In genomic region chr11:85974126-85974525, GRCh38 we compare ENCODE assay signal across 25 cellular contexts.
DNase-seq lines count a peak whose midpoint lies in the region; TF ChIP-seq lines count a peak whose summit lies in the region.
"Had no signal": no experiment of that assay in that cellular context is flagged by ENCODE, and none has a peak within 500 bp of the region (broad histone marks: within the 10 kb centered on the region; RNA-seq: fewer than 3 reads in every experiment).

No MANE protein-coding gene starts in this region.

- in situ Hi-C loops in mammary epithelial cell (cut with MboI; ENCODE audit: low sequenced_read_pairs in 2 of 2) = no loop called here

- H3K27me3 ChIP-seq in mammary epithelial cell (ENCODE audit: insufficient read depth, low read length) = no peaks in the 10 kb centered on the region
- H3K27me3 ChIP-seq in testis = no peaks in the 10 kb centered on the region
- H3K27me3 ChIP-seq in SJCRH30 = no peaks in the 10 kb centered on the region
- no peaks in the 10 kb centered on the region for H3K27me3 ChIP-seq in uterus
- H3K27me3 ChIP-seq: BLaER1 treated with 17β-estradiol and CSF1 and Interleukin-3, amounts not matched to agents 10 nM and 100 nM had no signal

- no peaks in the 10 kb centered on the region for H3K9me3 Mint-ChIP-seq in MCF 10A (ENCODE audit: unreplicated experiment)
- H3K9me3 Mint-ChIP-seq: activated B cell treated with CpG ODN at 0.5 μM for 24 hours; activated naive CD8-positive, alpha-beta T cell treated with anti-CD3 and anti-CD28 coated beads, Interleukin-2, amount 50 U/mL, for 24 hours; stimulated activated naive CD8-positive, alpha-beta T cell treated with anti-CD3 and anti-CD28 coated beads, Interleukin-15, amount 100 ng/mL, for 72 hours; T-helper 2 cell treated with Interferon-gamma antibody and Interleukin-4, amounts not matched to agents 5 μg/mL and 100 μg/mL, for 36 hours had no signal

- TF ChIP-seq POLR2A in testis (IDR thresholded peaks at IDR 0.05) = no peak
- no peak for TF ChIP-seq POLR2A in uterus (IDR thresholded peaks at IDR 0.05)

- H4K20me1 ChIP-seq in mammary epithelial cell (ENCODE audit: insufficient read depth, low read length) = no peaks in the 10 kb centered on the region

- peaks cover 35% of the 10 kb centered on the region for H3K79me2 ChIP-seq in mammary epithelial cell (ENCODE audit: insufficient read depth, low read length)

- H3K4me3 ChIP-seq in mammary epithelial cell (replicated peaks in 1 of 3; ENCODE audit: insufficient read depth in 1 of 3, low read depth in 2 of 3, low read length in 3 of 3) = no peak overlapping the region
- H3K4me3 ChIP-seq in cardiac fibroblast (replicated peaks in 1 of 2; ENCODE audit: low read depth in 2 of 2, low read length in 2 of 2) = no peak overlapping the region
- H3K4me3 ChIP-seq in fibroblast of villous mesenchyme (ENCODE audit: low read depth, low read length) = no peak overlapping the region
- H3K4me3 ChIP-seq in testis = no peak overlapping the region
- H3K4me3 ChIP-seq in SJCRH30 = no peak overlapping the region
- H3K4me3 ChIP-seq in uterus = no peak overlapping the region
- H3K4me3 ChIP-seq: BLaER1 treated with 17β-estradiol and CSF1 and Interleukin-3, amounts not matched to agents 10 nM and 100 nM had no signal

- H3K36me3 Mint-ChIP-seq in MCF 10A (ENCODE audit: insufficient read depth, unreplicated experiment) = peaks cover 53% of the 10 kb centered on the region

- no peak overlapping the region for H3K4me3 Mint-ChIP-seq in MCF 10A (ENCODE audit: unreplicated experiment)
- H3K4me3 Mint-ChIP-seq: activated B cell treated with CpG ODN at 0.5 μM for 24 hours; activated naive CD8-positive, alpha-beta T cell treated with anti-CD3 and anti-CD28 coated beads, Interleukin-2, amount 50 U/mL, for 24 hours; stimulated activated naive CD8-positive, alpha-beta T cell treated with anti-CD3 and anti-CD28 coated beads, Interleukin-15, amount 100 ng/mL, for 72 hours; T-helper 2 cell treated with Interferon-gamma antibody and Interleukin-4, amounts not matched to agents 5 μg/mL and 100 μg/mL, for 36 hours had no signal

- no peak overlapping the region for H3K9ac ChIP-seq in mammary epithelial cell (ENCODE audit: insufficient read depth, low read length)
- H3K9ac ChIP-seq: BLaER1 treated with 17β-estradiol and CSF1 and Interleukin-3, amounts not matched to agents 10 nM and 100 nM had no signal

- TF ChIP-seq CTCF in MCF 10A (IDR thresholded peaks at IDR 0.05; ENCODE audit: unreplicated experiment) = no peak
- no peak for TF ChIP-seq CTCF in mammary epithelial cell (conservative IDR thresholded peaks at IDR 0.05 in 1 of 2, IDR thresholded peaks at IDR 0.05 in 1 of 2; ENCODE audit: extremely low read depth in 1 of 2, insufficient read depth in 1 of 2, low read depth in 1 of 2, low read length in 2 of 2)
- TF ChIP-seq CTCF in cardiac fibroblast (IDR thresholded peaks at IDR 0.05; ENCODE audit: low read depth, low read length) = no peak
- TF ChIP-seq CTCF in fibroblast of villous mesenchyme (IDR thresholded peaks at IDR 0.05; ENCODE audit: insufficient read depth, low read depth, low read length) = no peak
- TF ChIP-seq CTCF in testis (IDR thresholded peaks at IDR 0.05) = no peak
- no peak for TF ChIP-seq CTCF in uterus (IDR thresholded peaks at IDR 0.05)

- DNase-seq in MCF 10A (ENCODE audit: unreplicated experiment) = peak; percentile 20
- DNase-seq in mammary epithelial cell = no peak
- peak; percentile 79 to 80 for DNase-seq in cardiac fibroblast (ENCODE audit: low read depth in 2 of 2)
- peak; percentile 57 for DNase-seq in fibroblast of villous mesenchyme (ENCODE audit: low read depth)
- DNase-seq in testis = peak; percentile 66
- no peak for DNase-seq in SJCRH30
- no peak for DNase-seq in NCI-H345 treated with DMSO at 0.1 percent for 48 hours (lab: John Stamatoyannopoulos, UW; ENCODE audit: unreplicated experiment)
- no peak for DNase-seq in uterus
- DNase-seq: activated B cell treated with CpG ODN at 0.5 μM for 24 hours; activated CD4-positive, alpha-beta T cell treated with anti-CD3 and anti-CD28 coated beads, Interleukin-2, amount 50 U/mL, for 48 hours; activated effector memory CD4-positive, alpha-beta T cell treated with Interleukin-2 at 50 U/mL for 16 hours; activated naive CD8-positive, alpha-beta T cell treated with anti-CD3 and anti-CD28 coated beads, Interleukin-2, amount 50 U/mL, for 24 hours; dermis blood vessel endothelial cell; H7; kidney; NCI-H1436 treated with DMSO at 0.1 percent for 48 hours; NCI-H2171 treated with DMSO at 0.1 percent for 48 hours; nucleus accumbens; stimulated activated CD4-positive, alpha-beta T cell treated with anti-CD3 and anti-CD28 coated beads, Interleukin-4, amount 100 ng/mL, for 4 hours; stimulated activated naive CD8-positive, alpha-beta T cell treated with anti-CD3 and anti-CD28 coated beads, Interleukin-15, amount 100 ng/mL, for 72 hours; trophoblast cell had no signal

- POLR2A ChIA-PET in MCF 10A (lab: Yijun Ruan, JAX) = interaction anchor here (1.0 to 1.9 kb wide), 2 partner anchors 11 to 17 kb away, joined by 3 to 8 read pairs; no protein-coding TSS in a partner anchor

- H3K4me1 Mint-ChIP-seq in MCF 10A (ENCODE audit: insufficient read depth, unreplicated experiment) = no peaks in the 10 kb centered on the region
- H3K4me1 Mint-ChIP-seq: activated B cell treated with CpG ODN at 0.5 μM for 24 hours had no signal

- no peaks in the 10 kb centered on the region for H3K9me3 ChIP-seq in mammary epithelial cell (replicated peaks; ENCODE audit: insufficient read depth, low read length)
- H3K9me3 ChIP-seq in testis = no peaks in the 10 kb centered on the region
- no peaks in the 10 kb centered on the region for H3K9me3 ChIP-seq in SJCRH30 (replicated peaks)
- no peaks in the 10 kb centered on the region for H3K9me3 ChIP-seq in uterus
- H3K9me3 ChIP-seq: BLaER1 treated with 17β-estradiol and CSF1 and Interleukin-3, amounts not matched to agents 10 nM and 100 nM had no signal

- H3K4me1 ChIP-seq in mammary epithelial cell (ENCODE audit: insufficient read depth, low read length) (no peaks in the 10 kb centered on the region), testis (peaks cover 13% of the 10 kb centered on the region), SJCRH30 (no peaks in the 10 kb centered on the region), uterus (no peaks in the 10 kb centered on the region)
- H3K4me1 ChIP-seq: BLaER1 treated with 17β-estradiol and CSF1 and Interleukin-3, amounts not matched to agents 10 nM and 100 nM had no signal

- no peak overlapping the region for H2AFZ ChIP-seq in mammary epithelial cell (ENCODE audit: low read depth, low read length)

- no peaks in the 10 kb centered on the region for H3K27me3 Mint-ChIP-seq in MCF 10A (ENCODE audit: insufficient read depth, unreplicated experiment)
- H3K27me3 Mint-ChIP-seq: activated B cell treated with CpG ODN at 0.5 μM for 24 hours; activated naive CD8-positive, alpha-beta T cell treated with anti-CD3 and anti-CD28 coated beads, Interleukin-2, amount 50 U/mL, for 24 hours; stimulated activated naive CD8-positive, alpha-beta T cell treated with anti-CD3 and anti-CD28 coated beads, Interleukin-15, amount 100 ng/mL, for 72 hours had no signal

- BruUV-seq in MCF 10A (replicated peaks; lab: Mats Ljungman, UMichigan) (no TSS peak), mammary epithelial cell (replicated peaks; lab: Mats Ljungman, UMichigan) (no TSS peak)

- H3K4me2 ChIP-seq in mammary epithelial cell (ENCODE audit: insufficient read depth, low read depth, low read length) = no peak overlapping the region
- H3K4me2 ChIP-seq: BLaER1 treated with 17β-estradiol and CSF1 and Interleukin-3, amounts not matched to agents 10 nM and 100 nM had no signal

- 70% methylated on average over 4 of the region's 4 CpGs for WGBS in mammary epithelial cell (ENCODE audit: low coverage, missing lambda C conversion rate)
- 30 to 41% methylated on average over 4 of the region's 4 CpGs for WGBS in testis, 2 donors

- dilution Hi-C loops in mammary epithelial cell (cut with HindIII; ENCODE audit: low sequenced_read_pairs) = no loop called here

- intact Hi-C loops in MCF 10A (cut with micrococcal nuclease) = no loop called here
- intact Hi-C loops in mammary epithelial cell (cut with micrococcal nuclease) = no loop called here
- intact Hi-C loops in testis (cut with DNase I; ENCODE audit: low total_unique reads) = no loop called here
- intact Hi-C loops in uterus (cut with DNase I; ENCODE audit: low total_unique reads) = no loop called here

- H3K27ac ChIP-seq in mammary epithelial cell (ENCODE audit: insufficient read depth, low read depth, low read length) (no peak overlapping the region), testis (peak overlapping the region; percentile 3 to 63), SJCRH30 (no peak overlapping the region), uterus (peak overlapping the region in 1 of 2 donors; percentile 27)
- H3K27ac ChIP-seq: BLaER1 treated with 17β-estradiol and CSF1 and Interleukin-3, amounts not matched to agents 10 nM and 100 nM; HL-60; RWPE1 had no signal

- CTCF ChIA-PET in MCF 10A (lab: Yijun Ruan, JAX) = interaction anchor here (0.6 to 0.7 kb wide), 2 partner anchors 252 to 1212 kb away, joined by 3 read pairs; no protein-coding TSS in a partner anchor
- CTCF ChIA-PET in mammary epithelial cell (lab: Charles Lee; ENCODE audit: low non-redundant PET) = no interaction called here

- no peak overlapping the region for H3K27ac Mint-ChIP-seq in MCF 10A (ENCODE audit: low read depth, unreplicated experiment)
- H3K27ac Mint-ChIP-seq: activated B cell treated with CpG ODN at 0.5 μM for 24 hours; activated naive CD8-positive, alpha-beta T cell treated with anti-CD3 and anti-CD28 coated beads, Interleukin-2, amount 50 U/mL, for 24 hours; stimulated activated naive CD8-positive, alpha-beta T cell treated with anti-CD3 and anti-CD28 coated beads, Interleukin-15, amount 100 ng/mL, for 72 hours; T-helper 2 cell treated with Interferon-gamma antibody and Interleukin-4, amounts not matched to agents 5 μg/mL and 100 μg/mL, for 36 hours had no signal

- peaks cover 27% of the 10 kb centered on the region for H3K36me3 ChIP-seq in mammary epithelial cell (ENCODE audit: insufficient read depth, low read length)
- no peaks in the 10 kb centered on the region for H3K36me3 ChIP-seq in testis (ENCODE audit: low read depth, missing control alignments)
- H3K36me3 ChIP-seq in SJCRH30 = peaks cover 86% of the 10 kb centered on the region
- H3K36me3 ChIP-seq in uterus = no peaks in the 10 kb centered on the region

Comparison
In these comparisons a context has a peak if more than half of its experiments do, and no peak if none do; other contexts are left out.
1. DNase-seq: peak in MCF 10A (single experiment), cardiac fibroblast (2 of 2), fibroblast of villous mesenchyme (single experiment) and testis (single experiment); none in mammary epithelial cell (single experiment), SJCRH30 (0 of 2), NCI-H345 treated with DMSO at 0.1 percent for 48 hours (single experiment) and uterus (0 of 2).
2. H3K27ac ChIP-seq: peak in testis (2 of 2); none in mammary epithelial cell (single experiment) and SJCRH30 (single experiment).